6 cellular contexts compared by ENCODE assay signal in the genomic region with DNA sequence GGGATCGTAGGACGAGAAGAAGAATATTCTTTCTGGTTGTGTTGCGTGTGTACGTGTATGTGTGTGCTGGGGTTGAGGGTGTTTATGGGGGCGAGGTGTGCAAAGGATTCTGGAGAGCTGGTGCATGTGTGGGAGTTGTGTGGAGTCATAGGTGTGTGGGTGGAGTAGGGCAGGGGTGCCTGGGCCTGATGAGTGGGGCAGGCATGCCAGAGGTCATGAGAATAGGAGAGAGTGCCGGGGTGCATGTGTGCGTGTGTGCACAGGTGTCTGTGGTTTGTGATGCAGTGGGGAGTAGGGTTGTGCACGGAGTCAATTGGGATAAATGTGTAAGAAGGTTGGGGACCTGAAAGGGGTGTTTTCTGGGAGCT. TPM values are rescaled to one million over a fixed set of nuclear protein-coding genes. Genes with fewer than 3 reads are reported as not detected.
DNase-seq lines count a peak whose midpoint lies in the region; ATAC-seq and TF ChIP-seq lines count a peak whose summit lies in the region.

No MANE protein-coding gene starts in this region.

- no peaks in the 10 kb centered on the region for H3K36me3 ChIP-seq in sigmoid colon

- H3K4me3 ChIP-seq in sigmoid colon: peak overlapping the region; percentile 51 to 66 (median 64)

- ATAC-seq in T-cell (replicated peaks in 1 of 4) (peak; percentile 29 to 48 (median 43)), HG03439 (IDR thresholded peaks at IDR 0.05; ENCODE audit: unreplicated experiment) (no peak)

- intact Hi-C loops in sigmoid colon (cut with DNase I): no loop called here

- H3K9me3 ChIP-seq in sigmoid colon: no peaks in the 10 kb centered on the region

- H3K4me3 Mint-ChIP-seq in T-cell (peak overlapping the region; percentile 76 to 83 (median 82)), endothelial cell (ENCODE audit: unreplicated experiment) (peak overlapping the region; percentile 89)

- CTCF ChIA-PET in T-cell (lab: Charles Lee): interaction anchor here in 1 of 2 donors (0.5 kb wide), 1 partner anchor 7 kb away, joined by 4 read pairs; no protein-coding TSS in a partner anchor

- H3K9me3 Mint-ChIP-seq in T-cell (no peaks in the 10 kb centered on the region), endothelial cell (ENCODE audit: unreplicated experiment) (no peaks in the 10 kb centered on the region)

- no peak for TF ChIP-seq EP300 in sigmoid colon (IDR thresholded peaks at IDR 0.05)

- no peaks in the 10 kb centered on the region for H3K27me3 Mint-ChIP-seq in T-cell
- peaks cover 5% of the 10 kb centered on the region for H3K27me3 Mint-ChIP-seq in endothelial cell (ENCODE audit: unreplicated experiment)

- WGBS in sigmoid colon, 2 donors: 61 to 78% methylated on average over 8 of the region's 8 CpGs

- H3K4me1 Mint-ChIP-seq in T-cell (peaks cover 14 to 17% (median 16%) of the 10 kb centered on the region in 3 donors), endothelial cell (ENCODE audit: unreplicated experiment) (peaks cover 20% of the 10 kb centered on the region)

- H3K27ac Mint-ChIP-seq in T-cell (peak overlapping the region; percentile 75 to 92), endothelial cell (ENCODE audit: unreplicated experiment) (peak overlapping the region; percentile 21)

- no peak for TF ChIP-seq POLR2A in sigmoid colon (IDR thresholded peaks at IDR 0.05)

- TF ChIP-seq CTCF in endothelial cell (IDR thresholded peaks at IDR 0.05; ENCODE audit: unreplicated experiment) (no peak), sigmoid colon (IDR thresholded peaks at IDR 0.05) (no peak)

- peaks cover 0 to 51% (median 34%) of the 10 kb centered on the region in 4 donors for H3K4me1 ChIP-seq in sigmoid colon

- DNase-seq in T-cell (peak in 1 of 34 experiments; percentile 13), endothelial cell (ENCODE audit: low spot score) (no peak), sigmoid colon (no peak), COLO668 (lab: John Stamatoyannopoulos, UW; ENCODE audit: unreplicated experiment) (no peak)
- no peak for DNase-seq in NK-92 treated with Interleukin-12 subunit alpha and Interleukin-12 subunit beta, amount 100 ng/mL, for 24 hours (lab: John Stamatoyannopoulos, UW)

- peak overlapping the region; percentile 71 to 87 (median 86) for H3K27ac ChIP-seq in sigmoid colon

- H3K36me3 Mint-ChIP-seq in T-cell (no peaks in the 10 kb centered on the region), endothelial cell (ENCODE audit: low read depth, unreplicated experiment) (peaks cover 5% of the 10 kb centered on the region)

- no peaks in the 10 kb centered on the region for H3K27me3 ChIP-seq in sigmoid colon

- POLR2A ChIA-PET in T-cell (lab: Charles Lee): no interaction called here

RNA-seq across cellular contexts. Expression of a gene that starts 0.6 kb away (rescaled TPM):
- 10 to 100 TPM in 3 of 5 donors, 1 to 10 TPM in 2; 9.9 to 14.7 (median 13.2) TPM for total RNA-seq in T-cell
- total RNA-seq in endothelial cell (ENCODE audit: unreplicated experiment): 7.6 TPM
- total RNA-seq in sigmoid colon: 10 to 100 TPM; 13.6 to 47.1 (median 22.6) TPM
- polyA plus RNA-seq in sigmoid colon: 1 to 10 TPM in 2 of 3 donors, under 1 TPM in 1; 0.46 to 9.6 (median 5.8) TPM

RNA-seq across cellular contexts. Expression of a gene that starts 13.0 kb away (rescaled TPM):
- total RNA-seq in T-cell (10 to 100 TPM; 15.3 to 27.9 (median 16.4) TPM), endothelial cell (ENCODE audit: unreplicated experiment) (6.8 TPM), sigmoid colon (10 to 100 TPM in 3 of 4 donors, 1 to 10 TPM in 1; 7.5 to 14.5 (median 13.6) TPM)
- 10 to 100 TPM in 1 of 3 donors, 1 to 10 TPM in 2; 7.2 to 10.1 (median 8.4) TPM for polyA plus RNA-seq in sigmoid colon

RNA-seq across cellular contexts. Expression of a gene that starts 20.2 kb away (rescaled TPM):
- total RNA-seq in T-cell: 10 to 100 TPM; 12.4 to 32.8 (median 27.1) TPM
- 15.2 TPM for total RNA-seq in endothelial cell (ENCODE audit: unreplicated experiment)
- 10 to 100 TPM in 3 of 4 donors, 1 to 10 TPM in 1; 6.6 to 21.4 (median 14.4) TPM for total RNA-seq in sigmoid colon
- polyA plus RNA-seq in sigmoid colon: 10 to 100 TPM; 11.6 to 32.7 (median 15.6) TPM

RNA-seq across cellular contexts. Expression of a gene that starts 20.6 kb away (rescaled TPM):
- 10 to 100 TPM; 13.0 to 28.6 (median 27.0) TPM for total RNA-seq in T-cell
- total RNA-seq in endothelial cell (ENCODE audit: unreplicated experiment): 25.0 TPM
- 10 to 100 TPM; 29.6 to 35.7 (median 33.6) TPM for total RNA-seq in sigmoid colon
- 10 to 100 TPM; 19.0 to 32.9 (median 31.2) TPM for polyA plus RNA-seq in sigmoid colon

RNA-seq across cellular contexts. Expression of a gene that starts 23.3 kb away (rescaled TPM):
- total RNA-seq in T-cell (100 to 1,000 TPM; 170 to 412 (median 206) TPM), endothelial cell (ENCODE audit: unreplicated experiment) (193 TPM), sigmoid colon (10 to 100 TPM; 16.4 to 27.1 (median 18.1) TPM)
- 10 to 100 TPM in 1 of 3 donors, 1 to 10 TPM in 2; 6.5 to 25.0 (median 7.2) TPM for polyA plus RNA-seq in sigmoid colon
